Comparison of ENCODE assay signal across 1 cellular context in genomic region chr3:35500641-35501353, GRCh38.
TF ChIP-seq lines count a peak whose summit lies in the region.

No MANE protein-coding gene starts in this region.

TF ChIP-seq in H1, 55 proteins besides CTCF, POLR2A, EP300 and RAD21:
- no peak for TF ChIP-seq RBBP5 (IDR thresholded peaks at IDR 0.05; ENCODE audit: borderline replicate concordance, low read depth, low read length)
- TF ChIP-seq RXRA (IDR thresholded peaks at IDR 0.05; ENCODE audit: insufficient read depth, low read depth, low read length): no peak
- no peak for TF ChIP-seq NRF1 (IDR thresholded peaks at IDR 0.05; ENCODE audit: low read depth, low read length)
- no peak for TF ChIP-seq TAF7 (optimal IDR thresholded peaks at IDR 0.05; ENCODE audit: borderline replicate concordance, low read depth, low read length)
- no peak for TF ChIP-seq BRCA1 (IDR thresholded peaks at IDR 0.05; ENCODE audit: low read depth, low read length)
- TF ChIP-seq YY1 (IDR thresholded peaks at IDR 0.05; ENCODE audit: low read depth, low read length): no peak
- no peak for TF ChIP-seq SIX5 (IDR thresholded peaks at IDR 0.05; ENCODE audit: low read depth, low read length)
- TF ChIP-seq CREB1 (IDR thresholded peaks at IDR 0.05): no peak
- no peak for TF ChIP-seq CBX5 (IDR thresholded peaks at IDR 0.05; ENCODE audit: low read depth, low read length)
- no peak for TF ChIP-seq KDM1A (IDR thresholded peaks at IDR 0.05; ENCODE audit: borderline replicate concordance, low read length)
- TF ChIP-seq SIRT6 (IDR thresholded peaks at IDR 0.05; ENCODE audit: low read length): no peak
- TF ChIP-seq CHD1 (IDR thresholded peaks at IDR 0.05; ENCODE audit: low read depth, low read length): no peak
- TF ChIP-seq BCL11A (IDR thresholded peaks at IDR 0.05; ENCODE audit: low read depth in 2 of 2, low read length in 2 of 2): no peak
- TF ChIP-seq SAP30 (IDR thresholded peaks at IDR 0.05; ENCODE audit: insufficient read depth, insufficient replicate concordance, low read length): no peak
- TF ChIP-seq ASH2L (IDR thresholded peaks at IDR 0.05; ENCODE audit: low read length): no peak
- TF ChIP-seq GTF2F1 (IDR thresholded peaks at IDR 0.05; ENCODE audit: borderline replicate concordance, low read depth, low read length): no peak
TF ChIP-seq in H1: peak in this region for 0.
